In genomic region chrX:20266810-20267598, GRCh38 we compare ENCODE assay signal across 8 cellular contexts. TPM values are rescaled to one million over a fixed set of nuclear protein-coding genes. Genes with fewer than 3 reads are reported as not detected.
DNase-seq lines count a peak whose midpoint lies in the region; ATAC-seq lines count a peak whose summit lies in the region.

Gene RPS6KA3 (minus strand): TSS chrX:20266909. CDS start chrX:20266632, 277 bp downstream.

- H3K9me2 ChIP-seq in Karpas-422 (replicated peaks; ENCODE audit: insufficient read depth, low read length): no peaks in the 10 kb centered on the region

- H3K79me2 ChIP-seq in Karpas-422 (ENCODE audit: low read length): peaks cover 43% of the 10 kb centered on the region

- H3K4me2 ChIP-seq in Karpas-422 (ENCODE audit: low read depth, low read length, poor library complexity, severe bottlenecking): peak within 1 kb of the TSS; percentile 87

- H3K4me1 Mint-ChIP-seq in activated T-helper 1 cell treated with anti-CD3 and anti-CD28 coated beads, Interleukin-12 subunit alpha, Interleukin-12 subunit beta, Interleukin-2, Interleukin-4 antibody, amounts not matched to agents 30 ng/mL and 10 ng/mL and 1 ng/mL, durations not matched to agents 14 hours and 24 hours and 36 hours (ENCODE audit: low read depth): peaks cover 20% of the 10 kb centered on the region
- H3K4me1 Mint-ChIP-seq in naive thymus-derived CD4-positive, alpha-beta T cell: peaks cover 0 to 27% (median 20%) of the 10 kb centered on the region in 7 donors
- H3K4me1 Mint-ChIP-seq in stimulated activated memory B cell treated with anti-CD40 and anti-IgM and Interleukin-4, amounts not matched to agents 10 μg/mL and 1 μg/mL and 100 μg/mL, for 72 hours: peaks cover 22% of the 10 kb centered on the region

- peak within 1 kb of the TSS; percentile 91 for H3K4me3 ChIP-seq in Karpas-422 (ENCODE audit: low read length)
- peak within 1 kb of the TSS; percentile 84 for H3K4me3 ChIP-seq in naive thymus-derived CD4-positive, alpha-beta T cell (ENCODE audit: low read length)

- H3K9ac ChIP-seq in Karpas-422 (ENCODE audit: low read length): peak within 1 kb of the TSS; percentile 87

- peak within 1 kb of the TSS; percentile 98 for H3K4me3 Mint-ChIP-seq in activated T-helper 1 cell treated with anti-CD3 and anti-CD28 coated beads, Interleukin-12 subunit alpha, Interleukin-12 subunit beta, Interleukin-2, Interleukin-4 antibody, amounts not matched to agents 30 ng/mL and 10 ng/mL and 1 ng/mL, durations not matched to agents 14 hours and 24 hours and 36 hours
- peak within 1 kb of the TSS; percentile 89 to 98 (median 95) for H3K4me3 Mint-ChIP-seq in naive thymus-derived CD4-positive, alpha-beta T cell
- H3K4me3 Mint-ChIP-seq in stimulated activated memory B cell treated with anti-CD40 and anti-IgM and Interleukin-4, amounts not matched to agents 10 μg/mL and 1 μg/mL and 100 μg/mL, for 72 hours: peak within 1 kb of the TSS; percentile 90

- peaks cover 3% of the 10 kb centered on the region; the same call in 1 of the 2 replicates for H4K20me1 ChIP-seq in Karpas-422 (ENCODE audit: insufficient read depth, low read depth, low read length)

- intact Hi-C loops in activated T-helper 1 cell treated with anti-CD3 and anti-CD28 coated beads, Interleukin-12 subunit alpha, Interleukin-12 subunit beta, Interleukin-2, Interleukin-4 antibody, amounts not matched to agents 30 ng/mL and 10 ng/mL and 1 ng/mL, durations not matched to agents 14 hours and 24 hours and 36 hours (cut with micrococcal nuclease): loop anchor here (2.0 to 10.0 kb wide), 4 partner anchors 66 to 1108 kb away; partner anchors contain the start of genes CNKSR2 and PDHA1
- intact Hi-C loops in naive thymus-derived CD4-positive, alpha-beta T cell (cut with micrococcal nuclease): loop anchor here (1.0 to 10.0 kb wide), 16 partner anchors 14 to 1708 kb away; partner anchors contain the start of genes BCLAF3 (in 2 of the 2), EIF1AX (in 2 of the 2), CNKSR2 (in 1 of the 2) and MBTPS2 (in 1 of the 2)

- peaks cover 5% of the 10 kb centered on the region for H3K36me3 Mint-ChIP-seq in activated T-helper 1 cell treated with anti-CD3 and anti-CD28 coated beads, Interleukin-12 subunit alpha, Interleukin-12 subunit beta, Interleukin-2, Interleukin-4 antibody, amounts not matched to agents 30 ng/mL and 10 ng/mL and 1 ng/mL, durations not matched to agents 14 hours and 24 hours and 36 hours (ENCODE audit: low read depth)
- peaks cover 0 to 4% (median 0%) of the 10 kb centered on the region in 5 donors for H3K36me3 Mint-ChIP-seq in naive thymus-derived CD4-positive, alpha-beta T cell
- H3K36me3 Mint-ChIP-seq in stimulated activated memory B cell treated with anti-CD40 and anti-IgM and Interleukin-4, amounts not matched to agents 10 μg/mL and 1 μg/mL and 100 μg/mL, for 72 hours: no peaks in the 10 kb centered on the region

- H3K27me3 Mint-ChIP-seq in activated T-helper 1 cell treated with anti-CD3 and anti-CD28 coated beads, Interleukin-12 subunit alpha, Interleukin-12 subunit beta, Interleukin-2, Interleukin-4 antibody, amounts not matched to agents 30 ng/mL and 10 ng/mL and 1 ng/mL, durations not matched to agents 14 hours and 24 hours and 36 hours (ENCODE audit: insufficient read depth): peaks cover 8% of the 10 kb centered on the region
- peaks cover 0 to 21% (median 0%) of the 10 kb centered on the region in 5 donors for H3K27me3 Mint-ChIP-seq in naive thymus-derived CD4-positive, alpha-beta T cell
- H3K27me3 Mint-ChIP-seq in stimulated activated memory B cell treated with anti-CD40 and anti-IgM and Interleukin-4, amounts not matched to agents 10 μg/mL and 1 μg/mL and 100 μg/mL, for 72 hours: no peaks in the 10 kb centered on the region

- peak within 1 kb of the TSS; percentile 75 for H3K27ac ChIP-seq in Karpas-422 (ENCODE audit: low read length)
- peak within 1 kb of the TSS; percentile 77 for H3K27ac ChIP-seq in naive thymus-derived CD4-positive, alpha-beta T cell (ENCODE audit: low read depth, low read length)

- no peaks in the 10 kb centered on the region for H3K36me3 ChIP-seq in Karpas-422 (ENCODE audit: insufficient read depth, low read length)
- peaks cover 0 to 8% (median 0%) of the 10 kb centered on the region in 3 experiments for H3K36me3 ChIP-seq in naive thymus-derived CD4-positive, alpha-beta T cell (ENCODE audit: control insufficient read depth in 2 of 3, insufficient read depth in 3 of 3, low read length in 3 of 3)

- peaks cover 31% of the 10 kb centered on the region for H3K4me1 ChIP-seq in Karpas-422 (ENCODE audit: low read length)
- H3K4me1 ChIP-seq in naive thymus-derived CD4-positive, alpha-beta T cell (ENCODE audit: control insufficient read depth in 2 of 2, insufficient read depth in 2 of 2, low read length in 2 of 2): peaks cover 0 to 5% of the 10 kb centered on the region in 2 donors

- H3K27ac Mint-ChIP-seq in activated T-helper 1 cell treated with anti-CD3 and anti-CD28 coated beads, Interleukin-12 subunit alpha, Interleukin-12 subunit beta, Interleukin-2, Interleukin-4 antibody, amounts not matched to agents 30 ng/mL and 10 ng/mL and 1 ng/mL, durations not matched to agents 14 hours and 24 hours and 36 hours: peak within 1 kb of the TSS; percentile 97
- H3K27ac Mint-ChIP-seq in naive thymus-derived CD4-positive, alpha-beta T cell: peak within 1 kb of the TSS; percentile 89 to 95 (median 91)
- peak within 1 kb of the TSS; percentile 91 for H3K27ac Mint-ChIP-seq in stimulated activated memory B cell treated with anti-CD40 and anti-IgM and Interleukin-4, amounts not matched to agents 10 μg/mL and 1 μg/mL and 100 μg/mL, for 72 hours

- H3K27me3 ChIP-seq in Karpas-422 (ENCODE audit: low read length): no peaks in the 10 kb centered on the region
- H3K27me3 ChIP-seq in naive thymus-derived CD4-positive, alpha-beta T cell (ENCODE audit: control insufficient read depth in 2 of 2, insufficient read depth in 2 of 2, low read length in 2 of 2): no peaks in the 10 kb centered on the region

- no peaks in the 10 kb centered on the region for H3K9me3 ChIP-seq in Karpas-422 (ENCODE audit: low read length)
- no peaks in the 10 kb centered on the region for H3K9me3 ChIP-seq in naive thymus-derived CD4-positive, alpha-beta T cell (ENCODE audit: control insufficient read depth in 2 of 3, low read length in 3 of 3)

- POLR2A ChIA-PET in naive thymus-derived CD4-positive, alpha-beta T cell (lab: Charles Lee): interaction anchor here (0.6 to 1.2 kb wide), 5 partner anchors 9 to 321 kb away, joined by 3 to 5 read pairs (median 3); no protein-coding TSS in a partner anchor

- peak within 1 kb of the TSS; percentile 76 for H2AFZ ChIP-seq in Karpas-422 (ENCODE audit: low read length)

- CTCF ChIA-PET in naive thymus-derived CD4-positive, alpha-beta T cell (lab: Charles Lee): interaction anchor here (0.7 kb wide), 1 partner anchor 16 kb away, joined by 3 read pairs; no protein-coding TSS in a partner anchor

- H3K9me3 Mint-ChIP-seq in activated T-helper 1 cell treated with anti-CD3 and anti-CD28 coated beads, Interleukin-12 subunit alpha, Interleukin-12 subunit beta, Interleukin-2, Interleukin-4 antibody, amounts not matched to agents 30 ng/mL and 10 ng/mL and 1 ng/mL, durations not matched to agents 14 hours and 24 hours and 36 hours: no peaks in the 10 kb centered on the region
- H3K9me3 Mint-ChIP-seq in naive thymus-derived CD4-positive, alpha-beta T cell: no peaks in the 10 kb centered on the region
- no peaks in the 10 kb centered on the region for H3K9me3 Mint-ChIP-seq in stimulated activated memory B cell treated with anti-CD40 and anti-IgM and Interleukin-4, amounts not matched to agents 10 μg/mL and 1 μg/mL and 100 μg/mL, for 72 hours

- ATAC-seq in GM21737 (IDR thresholded peaks at IDR 0.05; ENCODE audit: unreplicated experiment): peak; percentile 77
- ATAC-seq in naive thymus-derived CD4-positive, alpha-beta T cell: peak; percentile 93
- peak; percentile 90 for ATAC-seq in stimulated activated memory B cell treated with anti-CD40 and anti-IgM and Interleukin-4, amounts not matched to agents 10 μg/mL and 1 μg/mL and 100 μg/mL, for 72 hours

- peak; percentile 42 for DNase-seq in DMS79 treated with DMSO at 0.1 percent for 48 hours (lab: John Stamatoyannopoulos, UW)
- DNase-seq in Karpas-422: peak; percentile 93
- peak; percentile 83 for DNase-seq in RKO (ENCODE audit: low spot score)
- DNase-seq in activated T-helper 1 cell treated with anti-CD3 and anti-CD28 coated beads, Interleukin-12 subunit alpha, Interleukin-12 subunit beta, Interleukin-2, Interleukin-4 antibody, amounts not matched to agents 30 ng/mL and 10 ng/mL and 1 ng/mL, durations not matched to agents 14 hours and 24 hours and 36 hours (ENCODE audit: low spot score): peak; percentile 85
- peak; percentile 88 for DNase-seq in fibroblast of gingiva (ENCODE audit: low read depth)
- DNase-seq in naive thymus-derived CD4-positive, alpha-beta T cell: peak; percentile 83 to 91 (median 88)

RNA-seq across cellular contexts. Expression of gene RPS6KA3, which starts in this region (rescaled TPM):
- 22.8 and 35.0 TPM in 2 replicates for total RNA-seq in Karpas-422 (2014; rRNA removed; shearing (Covaris generic); ENCODE audit: low replicate concordance)
- 58.8 and 60.6 TPM in 2 replicates for total RNA-seq in activated T-helper 1 cell treated with anti-CD3 and anti-CD28 coated beads, Interleukin-12 subunit alpha, Interleukin-12 subunit beta, Interleukin-2, Interleukin-4 antibody, amounts not matched to agents 30 ng/mL and 10 ng/mL and 1 ng/mL, durations not matched to agents 14 hours and 24 hours and 36 hours
- total RNA-seq in naive thymus-derived CD4-positive, alpha-beta T cell: 10 to 100 TPM; 59.9 to 77.9 (median 72.6) TPM
- 10 to 100 TPM; 25.2 to 28.6 TPM for polyA plus RNA-seq in naive thymus-derived CD4-positive, alpha-beta T cell

Comparison
In these comparisons a context has a peak if more than half of its experiments do, and no peak if none do; other contexts are left out.
1. Peak in every context shown above with its lines: DNase-seq, ATAC-seq, H3K4me3 ChIP-seq and H3K27ac ChIP-seq.
2. DNase-seq: peak in every context shown above with its lines; median percentile 93 in Karpas-422; 88 in fibroblast of gingiva; 88 in naive thymus-derived CD4-positive, alpha-beta T cell; 85 in activated T-helper 1 cell treated with anti-CD3 and anti-CD28 coated beads, Interleukin-12 subunit alpha, Interleukin-12 subunit beta, Interleukin-2, Interleukin-4 antibody, amounts not matched to agents 30 ng/mL and 10 ng/mL and 1 ng/mL, durations not matched to agents 14 hours and 24 hours and 36 hours; 83 in RKO; 42 in DMS79 treated with DMSO at 0.1 percent for 48 hours.